8 cellular contexts compared by ENCODE assay signal in the genomic region with DNA sequence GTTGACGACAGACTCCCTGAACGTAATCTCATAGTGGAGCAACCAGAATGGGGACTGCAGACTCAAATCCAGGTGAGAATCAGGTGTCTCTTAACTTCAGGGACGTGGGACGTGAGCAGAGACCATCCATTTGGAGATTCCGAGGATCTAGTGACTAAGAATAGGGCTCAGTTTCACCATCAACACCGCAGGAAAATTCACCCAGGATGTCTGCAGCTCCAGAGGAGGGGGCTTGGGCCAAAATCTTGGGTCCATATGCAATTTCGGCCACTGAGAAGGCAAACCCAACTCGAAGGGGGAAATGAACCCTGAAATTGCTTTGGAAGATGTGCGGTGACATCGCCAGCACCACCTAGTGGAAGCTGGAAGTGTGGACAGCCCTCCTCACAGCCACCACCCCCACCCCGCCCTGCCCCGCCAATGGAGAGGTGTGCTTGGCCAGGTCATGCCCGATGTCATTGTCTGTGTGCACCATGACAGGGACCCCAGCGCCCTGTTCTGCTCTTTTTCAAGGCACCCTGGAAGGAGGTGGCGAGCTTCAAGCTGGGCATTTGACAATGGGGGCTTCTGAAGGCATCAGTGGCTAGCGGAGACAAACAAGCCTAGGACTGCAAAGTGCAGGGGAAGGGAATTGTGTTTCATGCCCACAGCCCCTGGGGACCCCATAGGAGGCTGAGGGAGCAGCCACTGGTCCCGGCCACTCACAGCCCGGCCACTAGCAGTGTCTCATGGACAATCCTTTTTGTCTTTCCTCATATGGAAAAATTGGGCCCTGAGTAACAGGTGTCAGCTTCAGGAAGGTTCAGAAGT. TPM values are rescaled to one million over a fixed set of nuclear protein-coding genes. Genes with fewer than 3 reads are reported as not detected.
A peak's percentile ranks its signal among the peaks of the same experiment; 100 is the strongest.
DNase-seq lines count a peak whose midpoint lies in the region; ATAC-seq and FAIRE-seq lines count a peak whose summit lies in the region.

No MANE protein-coding gene starts in this region.

- H3K9ac ChIP-seq in adipocyte (ENCODE audit: low read length), result peak overlapping the region; percentile 28

- H3K4me1 ChIP-seq in adipocyte (ENCODE audit: control insufficient read depth, insufficient read depth, low read length) (peaks cover 21% of the 10 kb centered on the region), right cardiac atrium (ENCODE audit: control insufficient read depth, insufficient read depth, low read length) (no peaks in the 10 kb centered on the region), small intestine (ENCODE audit: control insufficient read depth in 2 of 2, insufficient read depth in 1 of 2, low read depth in 1 of 2, low read length in 1 of 2) (no peaks in the 10 kb centered on the region)

- H3K9me3 ChIP-seq in adipocyte (ENCODE audit: control insufficient read depth, low read length) (no peaks in the 10 kb centered on the region), right cardiac atrium (ENCODE audit: control insufficient read depth, low read length) (no peaks in the 10 kb centered on the region), small intestine (ENCODE audit: control insufficient read depth, low read depth) (no peaks in the 10 kb centered on the region)

- FAIRE-seq in small intestine (lab: Jason Lieb, UNC), result no peak

- 25% methylated on average over 18 of the region's 18 CpGs for WGBS in right cardiac atrium
- 26 to 31% (median 30%) methylated on average over 18 of the region's 18 CpGs for whole genome bisulfite sequencing in small intestine, 3 donors

- DNase-seq in COLO829 (ENCODE audit: low spot score) (peak; percentile 50), HK-2 (ENCODE audit: unreplicated experiment) (peak; percentile 81), T follicular helper cell (ENCODE audit: low read depth) (peak; percentile 45), adipocyte (ENCODE audit: low read depth) (peak; percentile 77), right cardiac atrium (peak; percentile 60 to 82 (median 81)), small intestine (peak; percentile 71)

- H3K36me3 ChIP-seq in adipocyte (ENCODE audit: control insufficient read depth, insufficient read depth, low read length, severe bottlenecking) (peaks cover 18% of the 10 kb centered on the region), small intestine (ENCODE audit: control insufficient read depth in 2 of 2, insufficient read depth in 2 of 2, low read length in 2 of 2) (peaks cover 15 to 16% of the 10 kb centered on the region in 2 donors)

- ATAC-seq in right cardiac atrium (peak; percentile 60 to 70), GM21367 (IDR thresholded peaks at IDR 0.05; ENCODE audit: unreplicated experiment) (no peak), GM19463 (IDR thresholded peaks at IDR 0.05; ENCODE audit: unreplicated experiment) (no peak)

- no peak overlapping the region for H3K4me3 ChIP-seq in adipocyte (ENCODE audit: low read length)
- H3K4me3 ChIP-seq in right cardiac atrium (ENCODE audit: low read length), result no peak overlapping the region
- no peak overlapping the region for H3K4me3 ChIP-seq in small intestine (ENCODE audit: low read depth in 1 of 2, low read length in 2 of 2)

- H3K27me3 ChIP-seq in adipocyte (replicated peaks; ENCODE audit: control insufficient read depth, insufficient read depth, low read length), result no peaks in the 10 kb centered on the region
- no peaks in the 10 kb centered on the region for H3K27me3 ChIP-seq in right cardiac atrium (ENCODE audit: control insufficient read depth, insufficient read depth)
- no peaks in the 10 kb centered on the region for H3K27me3 ChIP-seq in small intestine (ENCODE audit: control insufficient read depth in 2 of 2, insufficient read depth in 2 of 2, low read length in 2 of 2)

- intact Hi-C loops in right cardiac atrium (cut with DNase I), result loop anchor here in 3 of 4 donors (5.0 to 10.0 kb wide), 3 partner anchors 80 to 133 kb away; no protein-coding TSS in a partner anchor

- H3K27ac ChIP-seq in right cardiac atrium (ENCODE audit: low read length) (no peak overlapping the region), small intestine (ENCODE audit: low read depth in 1 of 2, low read length in 1 of 2) (no peak overlapping the region)

RNA-seq across cellular contexts. Expression of gene APOL1, which starts 24.8 kb away (rescaled TPM):
- 10 to 100 TPM; 14.0 to 29.8 (median 16.9) TPM for total RNA-seq in right cardiac atrium
- 13.6 TPM for polyA plus RNA-seq in right cardiac atrium
- 10 to 100 TPM in 1 of 3 donors, 1 to 10 TPM in 2; 8.4 to 32.2 (median 8.7) TPM for polyA plus RNA-seq in small intestine

RNA-seq across cellular contexts. Expression of gene APOL2, which starts 38.4 kb away (rescaled TPM):
- 10 to 100 TPM; 39.9 to 54.8 (median 42.9) TPM for total RNA-seq in right cardiac atrium
- polyA plus RNA-seq in right cardiac atrium (29.1 TPM), small intestine (10 to 100 TPM; 28.1 to 68.4 (median 32.2) TPM)

Comparison
In these comparisons a context has a peak if more than half of its experiments do, and no peak if none do; other contexts are left out.
1. ATAC-seq: peak in right cardiac atrium (2 of 2); none in GM21367 (single experiment) and GM19463 (single experiment).
2. Peak in every context shown above with its lines, with median percentiles within 50 percentile points of each other: DNase-seq.